ENCODE assay signal across 18 cellular contexts in genomic region chr14:101008196-101008595, GRCh38.
DNase-seq lines count a peak whose midpoint lies in the region; FAIRE-seq and TF ChIP-seq lines count a peak whose summit lies in the region.
"Had no signal": no experiment of that assay in that cellular context is flagged by ENCODE, and none has a peak within 500 bp of the region (broad histone marks: within the 10 kb centered on the region; RNA-seq: fewer than 3 reads in every experiment).

No MANE protein-coding gene starts in this region.

- H3K4me3 ChIP-seq in kidney (ENCODE audit: low read length in 2 of 2): no peak overlapping the region
- H3K4me3 ChIP-seq in tibial nerve: no peak overlapping the region
- H3K4me3 ChIP-seq: PC-9 had no signal

- intact Hi-C loops in kidney (cut with DNase I) (no loop called here), posterior vena cava (cut with DNase I) (no loop called here)

- no peak for TF ChIP-seq POLR2A in tibial nerve (IDR thresholded peaks at IDR 0.05)

- WGBS in tibial nerve, 2 donors: 83 to 89% methylated on average over 12 to 13 of the region's 13 CpGs

- peak overlapping the region; percentile 66; the same call in 1 of the 2 replicates for H3K27ac Mint-ChIP-seq in HFFc6

- peak; percentile 17 for DNase-seq in D341Med (ENCODE audit: low spot score)
- no peak for DNase-seq in HFFc6
- peak; percentile 45 for DNase-seq in kidney
- peak; percentile 76 for DNase-seq in posterior vena cava (ENCODE audit: low spot score)
- DNase-seq in tibial nerve (ENCODE audit: low spot score in 2 of 2): no peak
- no peak for DNase-seq in Ammon's horn (ENCODE audit: low spot score)
- DNase-seq in GOT3 (lab: John Stamatoyannopoulos, UW): no peak
- DNase-seq in ureter (ENCODE audit: low spot score): no peak
- DNase-seq: AML-193, COR-L47, DMS153, NCI-H1436, NCI-H2029 treated with DMSO at 0.1 percent for 48 hours, NCI-H2171 treated with DMSO at 0.1 percent for 48 hours, NCI-H446 treated with DMSO at 0.1 percent for 48 hours, NCI-H774, PC-9 had no signal

- H3K27ac ChIP-seq in kidney (ENCODE audit: low read depth in 2 of 2, low read length in 2 of 2) (no peak overlapping the region), tibial nerve (no peak overlapping the region)
- H3K27ac ChIP-seq: PC-9 had no signal

- H3K4me1 Mint-ChIP-seq in HFFc6 (ENCODE audit: low read depth): peaks cover 52% of the 10 kb centered on the region

- H3K9me3 Mint-ChIP-seq in HFFc6: peaks cover 20% of the 10 kb centered on the region

- no peak for TF ChIP-seq CTCF in HFFc6 (IDR thresholded peaks at IDR 0.05)
- TF ChIP-seq CTCF in kidney (IDR thresholded peaks at IDR 0.05; ENCODE audit: borderline replicate concordance, extremely low read depth, insufficient read depth): no peak
- no peak for TF ChIP-seq CTCF in tibial nerve (IDR thresholded peaks at IDR 0.05)

- H3K9ac ChIP-seq in kidney (ENCODE audit: low read length in 2 of 2): no peak overlapping the region

- H3K36me3 ChIP-seq in kidney (ENCODE audit: control insufficient read depth in 1 of 2, insufficient read depth in 2 of 2, low read length in 2 of 2) (no peaks in the 10 kb centered on the region), tibial nerve (peaks cover 0 to 28% (median 0%) of the 10 kb centered on the region in 3 donors)

- H3K9me3 ChIP-seq in kidney (ENCODE audit: control insufficient read depth in 1 of 2, low read length in 2 of 2): peaks cover 0 to 5% of the 10 kb centered on the region in 2 donors
- peaks cover 0 to 19% (median 0%) of the 10 kb centered on the region in 4 donors for H3K9me3 ChIP-seq in tibial nerve

- H3K36me3 Mint-ChIP-seq in HFFc6 (ENCODE audit: low read depth): peaks cover 60% of the 10 kb centered on the region

- no peak for TF ChIP-seq EP300 in tibial nerve (IDR thresholded peaks at IDR 0.05)

- peak overlapping the region; percentile 38; the same call in 1 of the 2 replicates for H3K4me3 Mint-ChIP-seq in HFFc6

- no peaks in the 10 kb centered on the region for H3K4me1 ChIP-seq in kidney (ENCODE audit: control insufficient read depth in 1 of 2, insufficient read depth in 1 of 2, low read depth in 1 of 2, low read length in 2 of 2)
- H3K4me1 ChIP-seq in tibial nerve: peaks cover 0 to 16% (median 0%) of the 10 kb centered on the region in 4 donors

- H3K27me3 ChIP-seq in tibial nerve: no peaks in the 10 kb centered on the region

- no peak for FAIRE-seq in kidney (lab: Jason Lieb, UNC)
- FAIRE-seq: GM19239 had no signal

- peaks cover 44% of the 10 kb centered on the region for H3K27me3 Mint-ChIP-seq in HFFc6 (ENCODE audit: insufficient read depth)

Comparison
In these comparisons a context has a peak if more than half of its experiments do, and no peak if none do; other contexts are left out.
1. DNase-seq: peak in D341Med (single experiment), kidney (single experiment) and posterior vena cava (single experiment); none in HFFc6 (single experiment), tibial nerve (0 of 2), Ammon's horn (single experiment), GOT3 (single experiment) and ureter (single experiment).